In the genomic region with DNA sequence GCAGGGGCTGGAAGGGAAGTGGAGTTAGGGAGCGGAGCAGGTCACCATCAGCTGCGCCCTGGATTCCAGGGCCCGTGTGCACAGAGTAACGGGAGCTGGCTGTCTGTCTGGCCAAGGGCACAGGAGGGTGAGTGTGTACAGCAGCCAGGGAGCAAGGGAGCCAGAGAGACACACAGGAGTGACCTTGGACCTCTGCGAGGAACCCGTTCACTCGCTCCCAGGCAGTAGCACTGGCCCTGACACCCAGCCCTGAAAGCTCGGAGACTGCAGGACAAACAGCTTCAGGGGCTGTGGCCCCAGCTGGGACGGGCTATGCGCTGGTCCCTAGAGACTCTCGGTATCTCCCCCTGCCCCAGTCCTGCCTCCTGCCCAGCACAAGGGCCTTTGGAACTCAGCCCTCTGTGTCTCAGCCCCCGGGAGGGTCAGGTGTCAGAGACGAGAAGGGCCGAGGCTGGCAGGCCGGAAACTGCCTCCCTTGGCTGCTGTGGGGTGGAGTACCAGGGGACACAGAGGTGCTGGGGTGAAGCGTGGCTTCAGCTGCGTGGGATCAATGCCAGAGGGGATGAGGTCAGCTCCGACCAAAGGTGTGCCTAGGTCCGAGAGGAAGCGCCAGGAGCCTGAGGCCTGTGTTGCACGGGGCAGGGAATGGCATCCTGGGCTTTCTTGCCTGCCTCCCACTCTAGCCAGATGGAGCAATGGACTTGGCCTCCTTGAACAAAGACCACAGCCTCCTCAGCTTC, we compare ENCODE assay signal across 1 cellular context.
TF ChIP-seq lines count a peak whose summit lies in the region.

No MANE protein-coding gene starts in this region.

TF ChIP-seq in liver, 16 proteins besides CTCF, POLR2A, EP300 and RAD21:
- TF ChIP-seq JUND (IDR thresholded peaks at IDR 0.05) (peak in 1 of 2 donors; percentile 19), SP1 (IDR thresholded peaks at IDR 0.05) (peak; percentile 50), HNF4A (conservative IDR thresholded peaks at IDR 0.05) (peak; percentile 39 to 41), RXRA (IDR thresholded peaks at IDR 0.05) (peak in 1 of 2 donors; percentile 33)
- TF ChIP-seq, protein P1, sequence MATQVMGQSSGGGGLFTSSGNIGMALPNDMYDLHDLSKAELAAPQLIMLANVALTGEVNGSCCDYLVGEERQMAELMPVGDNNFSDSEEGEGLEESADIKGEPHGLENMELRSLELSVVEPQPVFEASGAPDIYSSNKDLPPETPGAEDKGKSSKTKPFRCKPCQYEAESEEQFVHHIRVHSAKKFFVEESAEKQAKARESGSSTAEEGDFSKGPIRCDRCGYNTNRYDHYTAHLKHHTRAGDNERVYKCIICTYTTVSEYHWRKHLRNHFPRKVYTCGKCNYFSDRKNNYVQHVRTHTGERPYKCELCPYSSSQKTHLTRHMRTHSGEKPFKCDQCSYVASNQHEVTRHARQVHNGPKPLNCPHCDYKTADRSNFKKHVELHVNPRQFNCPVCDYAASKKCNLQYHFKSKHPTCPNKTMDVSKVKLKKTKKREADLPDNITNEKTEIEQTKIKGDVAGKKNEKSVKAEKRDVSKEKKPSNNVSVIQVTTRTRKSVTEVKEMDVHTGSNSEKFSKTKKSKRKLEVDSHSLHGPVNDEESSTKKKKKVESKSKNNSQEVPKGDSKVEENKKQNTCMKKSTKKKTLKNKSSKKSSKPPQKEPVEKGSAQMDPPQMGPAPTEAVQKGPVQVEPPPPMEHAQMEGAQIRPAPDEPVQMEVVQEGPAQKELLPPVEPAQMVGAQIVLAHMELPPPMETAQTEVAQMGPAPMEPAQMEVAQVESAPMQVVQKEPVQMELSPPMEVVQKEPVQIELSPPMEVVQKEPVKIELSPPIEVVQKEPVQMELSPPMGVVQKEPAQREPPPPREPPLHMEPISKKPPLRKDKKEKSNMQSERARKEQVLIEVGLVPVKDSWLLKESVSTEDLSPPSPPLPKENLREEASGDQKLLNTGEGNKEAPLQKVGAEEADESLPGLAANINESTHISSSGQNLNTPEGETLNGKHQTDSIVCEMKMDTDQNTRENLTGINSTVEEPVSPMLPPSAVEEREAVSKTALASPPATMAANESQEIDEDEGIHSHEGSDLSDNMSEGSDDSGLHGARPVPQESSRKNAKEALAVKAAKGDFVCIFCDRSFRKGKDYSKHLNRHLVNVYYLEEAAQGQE (IDR thresholded peaks at IDR 0.05): peak; percentile 27
